ENCODE assay signal across 18 cellular contexts in the genomic region with DNA sequence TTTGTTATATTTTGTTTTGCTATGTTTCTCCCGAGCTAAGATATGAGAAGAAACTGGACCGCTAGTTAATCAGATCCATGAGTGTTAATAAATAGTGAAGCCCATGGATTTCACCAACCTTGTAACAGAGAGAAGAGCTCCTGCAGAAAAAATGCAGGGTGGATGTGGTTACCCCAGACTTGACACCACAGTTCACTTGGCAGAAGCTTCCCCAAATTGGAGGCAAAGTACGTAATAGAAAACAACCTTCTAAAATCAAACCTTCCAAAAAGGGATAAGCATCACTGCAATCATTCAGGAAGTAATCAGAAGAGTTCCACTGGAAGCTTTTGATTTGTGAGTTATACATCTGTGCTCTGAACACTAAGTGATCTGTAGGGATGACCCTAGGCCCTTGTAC.
"Had no signal": no experiment of that assay in that cellular context is flagged by ENCODE, and none has a peak within 500 bp of the region (broad histone marks: within the 10 kb centered on the region; RNA-seq: fewer than 3 reads in every experiment).

No MANE protein-coding gene starts in this region.

- H3K4me1 Mint-ChIP-seq: stimulated activated memory B cell treated with anti-CD40 and anti-IgM and Interleukin-4, amounts not matched to agents 10 μg/mL and 1 μg/mL and 100 μg/mL, for 72 hours had no signal

- H3K4me3 ChIP-seq: adrenal gland, breast epithelium, hepatocyte, right lobe of liver, upper lobe of right lung had no signal

- H3K79me2 ChIP-seq: hepatocyte, parathyroid adenoma had no signal

- H3K36me3 Mint-ChIP-seq: activated naive CD4-positive, alpha-beta T cell treated with anti-CD3 and anti-CD28 coated beads, Interleukin-2, amount 50 U/mL, for 72 hours; natural killer cell treated with Interleukin-12 subunit alpha and Interleukin-12 subunit beta and Interleukin-15 and Interleukin-18, amount 100 ng/mL, for 72 hours; stimulated activated memory B cell treated with anti-CD40 and anti-IgM and Interleukin-4, amounts not matched to agents 10 μg/mL and 1 μg/mL and 100 μg/mL, for 72 hours had no signal

- H3K4me3 Mint-ChIP-seq: activated T-helper 1 cell treated with anti-CD3 and anti-CD28 coated beads, Interleukin-12 subunit alpha, Interleukin-12 subunit beta, Interleukin-2, Interleukin-4 antibody, amounts not matched to agents 30 ng/mL and 10 ng/mL and 1 ng/mL, durations not matched to agents 14 hours and 24 hours and 36 hours; natural killer cell treated with Interleukin-12 subunit alpha and Interleukin-12 subunit beta and Interleukin-15 and Interleukin-18, amount 100 ng/mL, for 72 hours; stimulated activated memory B cell treated with anti-CD40 and anti-IgM and Interleukin-4, amounts not matched to agents 10 μg/mL and 1 μg/mL and 100 μg/mL, for 72 hours had no signal

- ATAC-seq: activated naive CD4-positive, alpha-beta T cell treated with anti-CD3 and anti-CD28 coated beads, Interleukin-2, amount 50 U/mL, for 72 hours; esophagus mucosa; natural killer cell treated with Interleukin-12 subunit alpha and Interleukin-12 subunit beta and Interleukin-15 and Interleukin-18, amount 100 ng/mL, for 72 hours; right lobe of liver; stimulated activated memory B cell treated with anti-CD40 and anti-IgM and Interleukin-4, amounts not matched to agents 10 μg/mL and 1 μg/mL and 100 μg/mL, for 72 hours; upper lobe of right lung had no signal

- H2AFZ ChIP-seq: hepatocyte, parathyroid adenoma had no signal

- H3K27ac ChIP-seq: adrenal gland, breast epithelium, hepatocyte, neutrophil, parathyroid adenoma, right lobe of liver, upper lobe of right lung had no signal

- H3K9me3 ChIP-seq: adrenal gland, breast epithelium, neutrophil, right lobe of liver, upper lobe of right lung had no signal

- H3K36me3 ChIP-seq: adrenal gland, breast epithelium, neutrophil, right lobe of liver, upper lobe of right lung had no signal

- H3K27me3 ChIP-seq: breast epithelium, neutrophil, right lobe of liver, upper lobe of right lung had no signal

- H3K9me3 Mint-ChIP-seq: activated naive CD4-positive, alpha-beta T cell treated with anti-CD3 and anti-CD28 coated beads, Interleukin-2, amount 50 U/mL, for 72 hours; activated T-helper 1 cell treated with anti-CD3 and anti-CD28 coated beads, Interleukin-12 subunit alpha, Interleukin-12 subunit beta, Interleukin-2, Interleukin-4 antibody, amounts not matched to agents 30 ng/mL and 10 ng/mL and 1 ng/mL, durations not matched to agents 14 hours and 24 hours and 36 hours; natural killer cell treated with Interleukin-12 subunit alpha and Interleukin-12 subunit beta and Interleukin-15 and Interleukin-18, amount 100 ng/mL, for 72 hours; stimulated activated memory B cell treated with anti-CD40 and anti-IgM and Interleukin-4, amounts not matched to agents 10 μg/mL and 1 μg/mL and 100 μg/mL, for 72 hours had no signal

- DNase-seq: activated CD4-positive, alpha-beta T cell treated with anti-CD3 and anti-CD28 coated beads, Interleukin-2, amount 50 U/mL, for 4 hours; activated gamma-delta T cell treated with Interleukin-2 at 50 U/mL for 16 hours; adrenal gland; effector CD4-positive, alpha-beta T cell; foreskin fibroblast; right lobe of liver; stimulated activated CD4-positive, alpha-beta T cell treated with anti-CD3 and anti-CD28 coated beads, Interleukin-4, amount 100 ng/mL, for 4 hours; T-helper 2 cell; upper lobe of right lung had no signal

- H3K4me1 ChIP-seq: adrenal gland, breast epithelium, parathyroid adenoma, right lobe of liver, upper lobe of right lung had no signal

- H3K9ac ChIP-seq: parathyroid adenoma had no signal

- H3K4me2 ChIP-seq: hepatocyte had no signal

- H3K27ac Mint-ChIP-seq: activated naive CD4-positive, alpha-beta T cell treated with anti-CD3 and anti-CD28 coated beads, Interleukin-2, amount 50 U/mL, for 72 hours; activated T-helper 1 cell treated with anti-CD3 and anti-CD28 coated beads, Interleukin-12 subunit alpha, Interleukin-12 subunit beta, Interleukin-2, Interleukin-4 antibody, amounts not matched to agents 30 ng/mL and 10 ng/mL and 1 ng/mL, durations not matched to agents 14 hours and 24 hours and 36 hours; natural killer cell treated with Interleukin-12 subunit alpha and Interleukin-12 subunit beta and Interleukin-15 and Interleukin-18, amount 100 ng/mL, for 72 hours; stimulated activated memory B cell treated with anti-CD40 and anti-IgM and Interleukin-4, amounts not matched to agents 10 μg/mL and 1 μg/mL and 100 μg/mL, for 72 hours had no signal

- H3K27me3 Mint-ChIP-seq: natural killer cell treated with Interleukin-12 subunit alpha and Interleukin-12 subunit beta and Interleukin-15 and Interleukin-18, amount 100 ng/mL, for 72 hours; stimulated activated memory B cell treated with anti-CD40 and anti-IgM and Interleukin-4, amounts not matched to agents 10 μg/mL and 1 μg/mL and 100 μg/mL, for 72 hours had no signal
